ENCODE assay signal across 8 cellular contexts in genomic region chr17:77881545-77881944, GRCh38.
DNase-seq lines count a peak whose midpoint lies in the region; FAIRE-seq and TF ChIP-seq lines count a peak whose summit lies in the region.

No MANE protein-coding gene starts in this region.

- CTCF ChIA-PET in HEK293 (lab: Yijun Ruan, JAX) = interaction anchor here (0.7 to 1.4 kb wide), 2 partner anchors 137 to 155 kb away, joined by 3 to 5 read pairs; no protein-coding TSS in a partner anchor

- H3K36me3 ChIP-seq in HEK293 (ENCODE audit: control insufficient read depth in 2 of 2, insufficient read depth in 1 of 2, low read length in 2 of 2) = no peaks in the 10 kb centered on the region

- FAIRE-seq in urothelium cell line (lab: Jason Lieb, UNC) = no peak

- H3K9me3 ChIP-seq in HEK293 (ENCODE audit: control insufficient read depth, insufficient read depth, low read depth, low read length) = no peaks in the 10 kb centered on the region

- intact Hi-C loops in posterior vena cava (cut with DNase I) = no loop called here

- no peaks in the 10 kb centered on the region for H3K4me1 ChIP-seq in HEK293 (ENCODE audit: control insufficient read depth, insufficient read depth, low read length)

- peak; percentile 92 for DNase-seq in GM10266 (ENCODE audit: extremely low spot score)
- DNase-seq in NAMALWA (ENCODE audit: low spot score) = peak; percentile 90
- DNase-seq in activated T-cell treated with anti-CD3 and anti-CD28 coated beads for 24 hours (ENCODE audit: low read depth) = peak; percentile 49
- peak; percentile 79 for DNase-seq in fibroblast of the aortic adventitia (ENCODE audit: low read depth)
- DNase-seq in posterior vena cava (ENCODE audit: low spot score) = peak; percentile 98
- DNase-seq in urothelium cell line (ENCODE audit: low spot score) = peak; percentile 85
- DNase-seq in NCI-H82 treated with DMSO at 0.1 percent for 48 hours (lab: John Stamatoyannopoulos, UW; ENCODE audit: unreplicated experiment) = no peak

- H3K4me3 ChIP-seq in HEK293 (ENCODE audit: low read depth, low read length) = no peak overlapping the region
- H3K4me3 ChIP-seq in fibroblast of the aortic adventitia (ENCODE audit: low read depth, low read length) = no peak overlapping the region

- no peak overlapping the region for H3K27ac ChIP-seq in HEK293 (ENCODE audit: extremely low read depth, low read depth, low read length)

- POLR2A ChIA-PET in HEK293 (lab: Yijun Ruan, JAX) = interaction anchor here (0.5 to 1.5 kb wide), 2 partner anchors 19 to 77 kb away, joined by 3 to 7 read pairs; partner anchors contain the start of gene TNRC6C

- TF ChIP-seq CTCF in GM10266 (IDR thresholded peaks at IDR 0.05; ENCODE audit: control insufficient read depth, insufficient read depth, low read depth, missing control alignments) (no peak), HEK293 (tag by site-specific recombination; IDR thresholded peaks at IDR 0.05) (no peak), fibroblast of the aortic adventitia (IDR thresholded peaks at IDR 0.05; ENCODE audit: insufficient read depth, low read length) (no peak)

TF ChIP-seq in HEK293, 187 proteins besides CTCF, POLR2A, EP300 and RAD21:
- peak; percentile 50; the same call in 1 of the 2 replicates for TF ChIP-seq KLF17 (tag by site-specific recombination; IDR thresholded peaks at IDR 0.05)
- peak; percentile 56 for TF ChIP-seq ZFHX2 (tag by site-specific recombination; conservative IDR thresholded peaks at IDR 0.05)
- peak; percentile 62; the same call in 1 of the 2 replicates for TF ChIP-seq KLF1 (tag by site-specific recombination; IDR thresholded peaks at IDR 0.05)
- TF ChIP-seq ZNF341 (tag by site-specific recombination; IDR thresholded peaks at IDR 0.05; ENCODE audit: low read depth) = no peak
- no peak for TF ChIP-seq ZNF239 (tag by site-specific recombination; IDR thresholded peaks at IDR 0.05)
- peak; percentile 66 for TF ChIP-seq ZIC2 (tag by site-specific recombination; IDR thresholded peaks at IDR 0.05)
TF ChIP-seq in HEK293: peak in this region for 4.
